1 cellular context compared by ENCODE assay signal in the genomic region with DNA sequence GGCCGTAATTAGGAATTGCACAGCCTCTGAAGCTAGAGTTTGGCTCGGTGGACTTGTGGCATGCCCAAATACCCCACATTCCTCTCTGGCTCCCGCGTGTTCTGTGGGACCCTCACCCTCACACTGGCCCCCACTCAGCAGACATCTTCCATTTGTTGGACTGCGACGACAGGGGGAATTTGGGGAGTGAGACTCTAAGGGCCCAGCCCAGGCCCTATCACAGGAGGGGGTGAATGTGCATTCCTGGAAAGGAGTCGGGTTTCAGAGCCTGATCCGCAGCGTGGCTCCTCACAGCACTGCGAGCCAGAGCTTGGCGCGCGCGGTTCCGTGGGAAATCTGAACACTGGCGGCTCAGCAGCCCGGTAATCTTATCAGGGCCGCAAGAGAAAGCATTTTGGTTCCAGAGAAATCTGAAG.
TF ChIP-seq lines count a peak whose summit lies in the region.

No MANE protein-coding gene starts in this region.

TF ChIP-seq in K562, 482 proteins besides CTCF, POLR2A, EP300 and RAD21 (continued from another document and continues in another):
- TF ChIP-seq, protein P1, sequence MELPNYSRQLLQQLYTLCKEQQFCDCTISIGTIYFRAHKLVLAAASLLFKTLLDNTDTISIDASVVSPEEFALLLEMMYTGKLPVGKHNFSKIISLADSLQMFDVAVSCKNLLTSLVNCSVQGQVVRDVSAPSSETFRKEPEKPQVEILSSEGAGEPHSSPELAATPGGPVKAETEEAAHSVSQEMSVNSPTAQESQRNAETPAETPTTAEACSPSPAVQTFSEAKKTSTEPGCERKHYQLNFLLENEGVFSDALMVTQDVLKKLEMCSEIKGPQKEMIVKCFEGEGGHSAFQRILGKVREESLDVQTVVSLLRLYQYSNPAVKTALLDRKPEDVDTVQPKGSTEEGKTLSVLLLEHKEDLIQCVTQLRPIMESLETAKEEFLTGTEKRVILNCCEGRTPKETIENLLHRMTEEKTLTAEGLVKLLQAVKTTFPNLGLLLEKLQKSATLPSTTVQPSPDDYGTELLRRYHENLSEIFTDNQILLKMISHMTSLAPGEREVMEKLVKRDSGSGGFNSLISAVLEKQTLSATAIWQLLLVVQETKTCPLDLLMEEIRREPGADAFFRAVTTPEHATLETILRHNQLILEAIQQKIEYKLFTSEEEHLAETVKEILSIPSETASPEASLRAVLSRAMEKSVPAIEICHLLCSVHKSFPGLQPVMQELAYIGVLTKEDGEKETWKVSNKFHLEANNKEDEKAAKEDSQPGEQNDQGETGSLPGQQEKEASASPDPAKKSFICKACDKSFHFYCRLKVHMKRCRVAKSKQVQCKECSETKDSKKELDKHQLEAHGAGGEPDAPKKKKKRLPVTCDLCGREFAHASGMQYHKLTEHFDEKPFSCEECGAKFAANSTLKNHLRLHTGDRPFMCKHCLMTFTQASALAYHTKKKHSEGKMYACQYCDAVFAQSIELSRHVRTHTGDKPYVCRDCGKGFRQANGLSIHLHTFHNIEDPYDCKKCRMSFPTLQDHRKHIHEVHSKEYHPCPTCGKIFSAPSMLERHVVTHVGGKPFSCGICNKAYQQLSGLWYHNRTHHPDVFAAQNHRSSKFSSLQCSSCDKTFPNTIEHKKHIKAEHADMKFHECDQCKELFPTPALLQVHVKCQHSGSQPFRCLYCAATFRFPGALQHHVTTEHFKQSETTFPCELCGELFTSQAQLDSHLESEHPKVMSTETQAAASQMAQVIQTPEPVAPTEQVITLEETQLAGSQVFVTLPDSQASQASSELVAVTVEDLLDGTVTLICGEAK (IDR thresholded peaks at IDR 0.05), result peak; percentile 18; the same call in 1 of the 2 replicates
- TF ChIP-seq, protein P1 (CRISPR knock-in tag; IDR thresholded peaks at IDR 0.05), result no peak
- TF ChIP-seq TRIM24 (IDR thresholded peaks at IDR 0.05) (peak in 1 of 2 experiments; percentile 44; a peak in 2 of 4 replicates), CAMTA2 (CRISPR knock-in tag; conservative IDR thresholded peaks at IDR 0.05) (no peak), KHSRP (IDR thresholded peaks at IDR 0.05) (no peak), ATF7 (IDR thresholded peaks at IDR 0.05) (peak; percentile 70; the same call in 1 of the 2 replicates), ARID2 (IDR thresholded peaks at IDR 0.05) (no peak), BRD4 (IDR thresholded peaks at IDR 0.05) (no peak), KDM5B (IDR thresholded peaks at IDR 0.05; ENCODE audit: insufficient replicate concordance, low read depth, low read length) (no peak), RBM15 (IDR thresholded peaks at IDR 0.05; ENCODE audit: insufficient read depth, low read length) (no peak), ZNF584 (CRISPR knock-in tag; IDR thresholded peaks at IDR 0.05; ENCODE audit: low read depth) (no peak), SETDB1 (IDR thresholded peaks at IDR 0.05; ENCODE audit: low read length) (no peak), ATF1 (CRISPR knock-in tag; IDR thresholded peaks at IDR 0.05) (no peak), ATF1 (tag; IDR thresholded peaks at IDR 0.05) (peak; percentile 40; the same call in 1 of the 2 replicates), RBM39 (optimal IDR thresholded peaks at IDR 0.05; ENCODE audit: low read depth, low read length) (no peak), HLTF (IDR thresholded peaks at IDR 0.05) (no peak), CXXC5 (CRISPR knock-in tag; IDR thresholded peaks at IDR 0.05) (peak; percentile 76), CHD1 (IDR thresholded peaks at IDR 0.05; ENCODE audit: low read length) (no peak), SMARCE1 (IDR thresholded peaks at IDR 0.05) (peak; percentile 79), ZNF212 (CRISPR knock-in tag; IDR thresholded peaks at IDR 0.05) (no peak), SRSF9 (IDR thresholded peaks at IDR 0.05; ENCODE audit: borderline replicate concordance, low read depth, low read length) (no peak), ZNF589 (CRISPR knock-in tag; IDR thresholded peaks at IDR 0.05; ENCODE audit: low read depth) (no peak), SMAD2 (IDR thresholded peaks at IDR 0.05; ENCODE audit: low read depth, low read length) (no peak), POLR3G (IDR thresholded peaks at IDR 0.05; ENCODE audit: extremely low read depth, insufficient read length, insufficient replicate concordance) (no peak), HIVEP1 (CRISPR knock-in tag; IDR thresholded peaks at IDR 0.05) (no peak), HDAC1 (IDR thresholded peaks at IDR 0.05) (peak in 1 of 2 experiments; percentile 87; a peak in 2 of 4 replicates), BMI1 (IDR thresholded peaks at IDR 0.05; ENCODE audit: low read length) (no peak)
- TF ChIP-seq, protein P2, sequence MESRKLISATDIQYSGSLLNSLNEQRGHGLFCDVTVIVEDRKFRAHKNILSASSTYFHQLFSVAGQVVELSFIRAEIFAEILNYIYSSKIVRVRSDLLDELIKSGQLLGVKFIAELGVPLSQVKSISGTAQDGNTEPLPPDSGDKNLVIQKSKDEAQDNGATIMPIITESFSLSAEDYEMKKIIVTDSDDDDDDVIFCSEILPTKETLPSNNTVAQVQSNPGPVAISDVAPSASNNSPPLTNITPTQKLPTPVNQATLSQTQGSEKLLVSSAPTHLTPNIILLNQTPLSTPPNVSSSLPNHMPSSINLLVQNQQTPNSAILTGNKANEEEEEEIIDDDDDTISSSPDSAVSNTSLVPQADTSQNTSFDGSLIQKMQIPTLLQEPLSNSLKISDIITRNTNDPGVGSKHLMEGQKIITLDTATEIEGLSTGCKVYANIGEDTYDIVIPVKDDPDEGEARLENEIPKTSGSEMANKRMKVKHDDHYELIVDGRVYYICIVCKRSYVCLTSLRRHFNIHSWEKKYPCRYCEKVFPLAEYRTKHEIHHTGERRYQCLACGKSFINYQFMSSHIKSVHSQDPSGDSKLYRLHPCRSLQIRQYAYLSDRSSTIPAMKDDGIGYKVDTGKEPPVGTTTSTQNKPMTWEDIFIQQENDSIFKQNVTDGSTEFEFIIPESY (CRISPR knock-in tag; IDR thresholded peaks at IDR 0.05), result no peak
- TF ChIP-seq, protein P3, sequence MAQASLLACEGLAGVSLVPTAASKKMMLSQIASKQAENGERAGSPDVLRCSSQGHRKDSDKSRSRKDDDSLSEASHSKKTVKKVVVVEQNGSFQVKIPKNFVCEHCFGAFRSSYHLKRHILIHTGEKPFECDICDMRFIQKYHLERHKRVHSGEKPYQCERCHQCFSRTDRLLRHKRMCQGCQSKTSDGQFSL (CRISPR knock-in tag; IDR thresholded peaks at IDR 0.05), result no peak
- TF ChIP-seq, protein P3 (tag; IDR thresholded peaks at IDR 0.05), result peak in 1 of 2 experiments; percentile 39; a peak in 1 of 4 replicates
- TF ChIP-seq, protein P4, sequence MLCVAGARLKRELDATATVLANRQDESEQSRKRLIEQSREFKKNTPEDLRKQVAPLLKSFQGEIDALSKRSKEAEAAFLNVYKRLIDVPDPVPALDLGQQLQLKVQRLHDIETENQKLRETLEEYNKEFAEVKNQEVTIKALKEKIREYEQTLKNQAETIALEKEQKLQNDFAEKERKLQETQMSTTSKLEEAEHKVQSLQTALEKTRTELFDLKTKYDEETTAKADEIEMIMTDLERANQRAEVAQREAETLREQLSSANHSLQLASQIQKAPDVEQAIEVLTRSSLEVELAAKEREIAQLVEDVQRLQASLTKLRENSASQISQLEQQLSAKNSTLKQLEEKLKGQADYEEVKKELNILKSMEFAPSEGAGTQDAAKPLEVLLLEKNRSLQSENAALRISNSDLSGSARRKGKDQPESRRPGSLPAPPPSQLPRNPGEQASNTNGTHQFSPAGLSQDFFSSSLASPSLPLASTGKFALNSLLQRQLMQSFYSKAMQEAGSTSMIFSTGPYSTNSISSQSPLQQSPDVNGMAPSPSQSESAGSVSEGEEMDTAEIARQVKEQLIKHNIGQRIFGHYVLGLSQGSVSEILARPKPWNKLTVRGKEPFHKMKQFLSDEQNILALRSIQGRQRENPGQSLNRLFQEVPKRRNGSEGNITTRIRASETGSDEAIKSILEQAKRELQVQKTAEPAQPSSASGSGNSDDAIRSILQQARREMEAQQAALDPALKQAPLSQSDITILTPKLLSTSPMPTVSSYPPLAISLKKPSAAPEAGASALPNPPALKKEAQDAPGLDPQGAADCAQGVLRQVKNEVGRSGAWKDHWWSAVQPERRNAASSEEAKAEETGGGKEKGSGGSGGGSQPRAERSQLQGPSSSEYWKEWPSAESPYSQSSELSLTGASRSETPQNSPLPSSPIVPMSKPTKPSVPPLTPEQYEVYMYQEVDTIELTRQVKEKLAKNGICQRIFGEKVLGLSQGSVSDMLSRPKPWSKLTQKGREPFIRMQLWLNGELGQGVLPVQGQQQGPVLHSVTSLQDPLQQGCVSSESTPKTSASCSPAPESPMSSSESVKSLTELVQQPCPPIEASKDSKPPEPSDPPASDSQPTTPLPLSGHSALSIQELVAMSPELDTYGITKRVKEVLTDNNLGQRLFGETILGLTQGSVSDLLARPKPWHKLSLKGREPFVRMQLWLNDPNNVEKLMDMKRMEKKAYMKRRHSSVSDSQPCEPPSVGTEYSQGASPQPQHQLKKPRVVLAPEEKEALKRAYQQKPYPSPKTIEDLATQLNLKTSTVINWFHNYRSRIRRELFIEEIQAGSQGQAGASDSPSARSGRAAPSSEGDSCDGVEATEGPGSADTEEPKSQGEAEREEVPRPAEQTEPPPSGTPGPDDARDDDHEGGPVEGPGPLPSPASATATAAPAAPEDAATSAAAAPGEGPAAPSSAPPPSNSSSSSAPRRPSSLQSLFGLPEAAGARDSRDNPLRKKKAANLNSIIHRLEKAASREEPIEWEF (CRISPR knock-in tag; IDR thresholded peaks at IDR 0.05), result no peak
- TF ChIP-seq, protein P5, sequence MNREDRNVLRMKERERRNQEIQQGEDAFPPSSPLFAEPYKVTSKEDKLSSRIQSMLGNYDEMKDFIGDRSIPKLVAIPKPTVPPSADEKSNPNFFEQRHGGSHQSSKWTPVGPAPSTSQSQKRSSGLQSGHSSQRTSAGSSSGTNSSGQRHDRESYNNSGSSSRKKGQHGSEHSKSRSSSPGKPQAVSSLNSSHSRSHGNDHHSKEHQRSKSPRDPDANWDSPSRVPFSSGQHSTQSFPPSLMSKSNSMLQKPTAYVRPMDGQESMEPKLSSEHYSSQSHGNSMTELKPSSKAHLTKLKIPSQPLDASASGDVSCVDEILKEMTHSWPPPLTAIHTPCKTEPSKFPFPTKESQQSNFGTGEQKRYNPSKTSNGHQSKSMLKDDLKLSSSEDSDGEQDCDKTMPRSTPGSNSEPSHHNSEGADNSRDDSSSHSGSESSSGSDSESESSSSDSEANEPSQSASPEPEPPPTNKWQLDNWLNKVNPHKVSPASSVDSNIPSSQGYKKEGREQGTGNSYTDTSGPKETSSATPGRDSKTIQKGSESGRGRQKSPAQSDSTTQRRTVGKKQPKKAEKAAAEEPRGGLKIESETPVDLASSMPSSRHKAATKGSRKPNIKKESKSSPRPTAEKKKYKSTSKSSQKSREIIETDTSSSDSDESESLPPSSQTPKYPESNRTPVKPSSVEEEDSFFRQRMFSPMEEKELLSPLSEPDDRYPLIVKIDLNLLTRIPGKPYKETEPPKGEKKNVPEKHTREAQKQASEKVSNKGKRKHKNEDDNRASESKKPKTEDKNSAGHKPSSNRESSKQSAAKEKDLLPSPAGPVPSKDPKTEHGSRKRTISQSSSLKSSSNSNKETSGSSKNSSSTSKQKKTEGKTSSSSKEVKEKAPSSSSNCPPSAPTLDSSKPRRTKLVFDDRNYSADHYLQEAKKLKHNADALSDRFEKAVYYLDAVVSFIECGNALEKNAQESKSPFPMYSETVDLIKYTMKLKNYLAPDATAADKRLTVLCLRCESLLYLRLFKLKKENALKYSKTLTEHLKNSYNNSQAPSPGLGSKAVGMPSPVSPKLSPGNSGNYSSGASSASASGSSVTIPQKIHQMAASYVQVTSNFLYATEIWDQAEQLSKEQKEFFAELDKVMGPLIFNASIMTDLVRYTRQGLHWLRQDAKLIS (CRISPR knock-in tag; IDR thresholded peaks at IDR 0.05), result no peak
- TF ChIP-seq, protein P6, sequence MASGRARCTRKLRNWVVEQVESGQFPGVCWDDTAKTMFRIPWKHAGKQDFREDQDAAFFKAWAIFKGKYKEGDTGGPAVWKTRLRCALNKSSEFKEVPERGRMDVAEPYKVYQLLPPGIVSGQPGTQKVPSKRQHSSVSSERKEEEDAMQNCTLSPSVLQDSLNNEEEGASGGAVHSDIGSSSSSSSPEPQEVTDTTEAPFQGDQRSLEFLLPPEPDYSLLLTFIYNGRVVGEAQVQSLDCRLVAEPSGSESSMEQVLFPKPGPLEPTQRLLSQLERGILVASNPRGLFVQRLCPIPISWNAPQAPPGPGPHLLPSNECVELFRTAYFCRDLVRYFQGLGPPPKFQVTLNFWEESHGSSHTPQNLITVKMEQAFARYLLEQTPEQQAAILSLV (tag; IDR thresholded peaks at IDR 0.05), result no peak
- TF ChIP-seq, protein P7, sequence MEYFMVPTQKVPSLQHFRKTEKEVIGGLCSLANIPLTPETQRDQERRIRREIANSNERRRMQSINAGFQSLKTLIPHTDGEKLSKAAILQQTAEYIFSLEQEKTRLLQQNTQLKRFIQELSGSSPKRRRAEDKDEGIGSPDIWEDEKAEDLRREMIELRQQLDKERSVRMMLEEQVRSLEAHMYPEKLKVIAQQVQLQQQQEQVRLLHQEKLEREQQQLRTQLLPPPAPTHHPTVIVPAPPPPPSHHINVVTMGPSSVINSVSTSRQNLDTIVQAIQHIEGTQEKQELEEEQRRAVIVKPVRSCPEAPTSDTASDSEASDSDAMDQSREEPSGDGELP (CRISPR knock-in tag; IDR thresholded peaks at IDR 0.05; ENCODE audit: borderline replicate concordance), result no peak; the same call in 1 of the 2 replicates
